ENCODE assay signal across 18 cellular contexts in the genomic region with DNA sequence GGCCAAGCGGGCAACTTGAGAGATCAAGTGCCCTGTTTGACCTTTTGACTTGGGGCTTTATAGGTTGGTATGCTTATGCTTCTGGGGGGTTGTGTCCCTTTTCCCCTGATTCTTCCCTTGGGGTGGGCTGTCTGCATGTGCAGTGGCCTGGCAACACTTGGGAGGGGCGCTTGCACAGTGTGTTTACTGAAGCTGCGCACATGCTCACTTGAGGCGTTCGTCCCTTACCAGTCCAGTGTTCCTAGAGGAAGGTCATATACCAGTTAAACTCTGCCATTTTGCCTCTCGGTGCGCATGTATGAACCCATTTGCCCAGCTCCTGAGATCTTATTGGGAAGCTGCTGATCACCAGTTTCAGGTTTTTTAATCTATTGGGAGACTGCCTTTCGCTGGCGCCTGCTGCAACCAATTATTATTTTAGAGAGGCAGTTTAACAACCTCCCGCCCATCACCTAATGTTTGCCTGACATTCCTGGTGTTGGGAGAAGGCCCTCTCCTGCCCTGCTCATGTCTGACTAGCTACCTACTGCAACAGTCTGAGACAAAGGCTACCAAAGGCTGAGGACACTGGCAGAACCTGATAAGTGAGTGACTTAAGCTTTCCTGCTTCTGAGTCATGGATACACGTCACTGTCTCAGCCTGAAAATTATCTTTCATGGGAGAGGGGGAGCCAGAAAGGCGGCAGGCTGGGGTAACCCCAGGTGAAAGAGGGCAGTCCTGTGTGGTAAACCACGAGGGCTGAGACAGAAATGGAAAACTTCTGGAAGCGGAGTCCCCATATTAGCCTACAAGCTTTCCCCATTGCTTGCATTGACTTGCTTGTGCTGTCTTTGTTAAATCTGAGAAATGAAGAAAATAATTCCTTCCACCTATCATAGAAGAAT.
DNase-seq lines count a peak whose midpoint lies in the region; ATAC-seq and TF ChIP-seq lines count a peak whose summit lies in the region.
"Had no signal": no experiment of that assay in that cellular context is flagged by ENCODE, and none has a peak within 500 bp of the region (broad histone marks: within the 10 kb centered on the region; RNA-seq: fewer than 3 reads in every experiment).

No MANE protein-coding gene starts in this region.

- no peak for TF ChIP-seq POLR2A in tibial nerve (IDR thresholded peaks at IDR 0.05)

- H3K27me3 ChIP-seq in RWPE2 (ENCODE audit: insufficient read depth, poor library complexity, severe bottlenecking) (no peaks in the 10 kb centered on the region), smooth muscle cell (ENCODE audit: low read depth) (no peaks in the 10 kb centered on the region), tibial nerve (no peaks in the 10 kb centered on the region)

- no peaks in the 10 kb centered on the region for H3F3A ChIP-seq in smooth muscle cell (ENCODE audit: low read depth)

- no peaks in the 10 kb centered on the region for H3K79me2 ChIP-seq in smooth muscle cell (ENCODE audit: low read depth)

- ATAC-seq in RWPE2 (ENCODE audit: low read depth), result peak; percentile 91
- ATAC-seq in GM18511 (IDR thresholded peaks at IDR 0.05; ENCODE audit: unreplicated experiment), result no peak
- ATAC-seq: activated naive CD4-positive, alpha-beta T cell treated with anti-CD3 and anti-CD28 coated beads, Interleukin-2, amount 50 U/mL, for 72 hours; CD8-positive, alpha-beta T cell had no signal

- DNase-seq in HK-2 (ENCODE audit: unreplicated experiment) (peak; percentile 37), RWPE2 (ENCODE audit: low spot score) (no peak), fibroblast of villous mesenchyme (ENCODE audit: low read depth) (peak; percentile 3), smooth muscle cell (lab: John Stamatoyannopoulos, UW; ENCODE audit: unreplicated experiment) (no peak), tibial nerve (ENCODE audit: low spot score in 2 of 2) (no peak), GM19240 (ENCODE audit: insufficient read length, low spot score) (no peak)
- DNase-seq: activated CD4-positive, CD25-positive, alpha-beta regulatory T cell; activated CD8-positive, alpha-beta memory T cell treated with anti-CD3 and anti-CD28 coated beads, Interleukin-2, amount 50 U/mL, for 4 hours; CD8-positive, alpha-beta T cell; HFFc6; NCI-H1417 treated with DMSO at 0.1 percent for 48 hours; NCI-H524; retina; SHP77 treated with DMSO at 0.1 percent for 48 hours; stimulated activated naive CD4-positive, alpha-beta T cell treated with Interleukin-2 at 50 U/mL for 16 hours had no signal

- H3K36me3 ChIP-seq in RWPE2 (ENCODE audit: low read depth), result no peaks in the 10 kb centered on the region
- H3K36me3 ChIP-seq in smooth muscle cell (ENCODE audit: low read depth), result no peaks in the 10 kb centered on the region
- H3K36me3 ChIP-seq in tibial nerve, result no peaks in the 10 kb centered on the region

- H3K27ac ChIP-seq in RWPE2 (ENCODE audit: poor library complexity, severe bottlenecking) (peak overlapping the region; percentile 34), smooth muscle cell (ENCODE audit: low read depth) (peak overlapping the region; percentile 86), tibial nerve (no peak overlapping the region)
- H3K27ac ChIP-seq: coronary artery had no signal

- H3K4me2 ChIP-seq in smooth muscle cell, result no peak overlapping the region

- no peak overlapping the region for H3K9ac ChIP-seq in smooth muscle cell (ENCODE audit: low read depth)

- H3K9me3 ChIP-seq in RWPE2 (ENCODE audit: severe bottlenecking) (peaks cover 15% of the 10 kb centered on the region), smooth muscle cell (replicated peaks; ENCODE audit: low read depth) (peaks cover 11% of the 10 kb centered on the region), tibial nerve (peaks cover 0 to 19% (median 0%) of the 10 kb centered on the region in 4 donors)

- H3K4me1 ChIP-seq in RWPE2 (ENCODE audit: insufficient read depth, poor library complexity, severe bottlenecking) (peaks cover 4% of the 10 kb centered on the region), smooth muscle cell (ENCODE audit: low read depth) (no peaks in the 10 kb centered on the region), tibial nerve (no peaks in the 10 kb centered on the region)

- TF ChIP-seq EP300 in tibial nerve (IDR thresholded peaks at IDR 0.05), result no peak

- no peaks in the 10 kb centered on the region for H4K20me1 ChIP-seq in smooth muscle cell (ENCODE audit: low read depth)

- WGBS in smooth muscle cell (ENCODE audit: low lambda C conversion rate), result 76% methylated on average over 14 of the region's 14 CpGs
- 90 to 93% methylated on average over 14 of the region's 14 CpGs for WGBS in tibial nerve, 2 donors

- no peak overlapping the region for H3K4me3 ChIP-seq in RWPE2 (ENCODE audit: severe bottlenecking)
- H3K4me3 ChIP-seq in fibroblast of villous mesenchyme (ENCODE audit: low read depth, low read length), result no peak overlapping the region
- no peak overlapping the region for H3K4me3 ChIP-seq in smooth muscle cell
- no peak overlapping the region for H3K4me3 ChIP-seq in tibial nerve
- H3K4me3 ChIP-seq: coronary artery had no signal

- no peak for TF ChIP-seq CTCF in RWPE2 (IDR thresholded peaks at IDR 0.05; ENCODE audit: poor library complexity, severe bottlenecking)
- TF ChIP-seq CTCF in fibroblast of villous mesenchyme (IDR thresholded peaks at IDR 0.05; ENCODE audit: insufficient read depth, low read depth, low read length), result no peak
- no peak for TF ChIP-seq CTCF in smooth muscle cell (IDR thresholded peaks at IDR 0.05; ENCODE audit: borderline replicate concordance, insufficient read depth, poor library complexity, severe bottlenecking)
- no peak for TF ChIP-seq CTCF in tibial nerve (IDR thresholded peaks at IDR 0.05)

- no peak overlapping the region for H2AFZ ChIP-seq in smooth muscle cell (ENCODE audit: low read depth)

Comparison
In these comparisons a context has a peak if more than half of its experiments do, and no peak if none do; other contexts are left out.
1. DNase-seq: peak in HK-2 (single experiment) and fibroblast of villous mesenchyme (single experiment); none in RWPE2 (single experiment), smooth muscle cell (single experiment), tibial nerve (0 of 2) and GM19240 (single experiment).
2. H3K27ac ChIP-seq: peak in RWPE2 (single experiment) and smooth muscle cell (single experiment); none in tibial nerve (0 of 4).